8 cellular contexts compared by ENCODE assay signal in genomic region chr1:1402081-1402900, GRCh38. TPM values are rescaled to one million over a fixed set of nuclear protein-coding genes. Genes with fewer than 3 reads are reported as not detected.
DNase-seq lines count a peak whose midpoint lies in the region; ATAC-seq, FAIRE-seq and TF ChIP-seq lines count a peak whose summit lies in the region.

No MANE protein-coding gene starts in this region.

- no peak for TF ChIP-seq POLR2A in tibial nerve (IDR thresholded peaks at IDR 0.05)

- TF ChIP-seq CTCF in AG04450 (IDR thresholded peaks at IDR 0.05; ENCODE audit: low read depth, low read length) = peak; percentile 69
- peak; percentile 54 for TF ChIP-seq CTCF in hepatocyte (IDR thresholded peaks at IDR 0.05; ENCODE audit: poor library complexity)
- TF ChIP-seq CTCF in tibial nerve (IDR thresholded peaks at IDR 0.05) = no peak

- H3K9me3 Mint-ChIP-seq in activated naive CD4-positive, alpha-beta T cell treated with anti-CD3 and anti-CD28 coated beads for 36 hours = no peaks in the 10 kb centered on the region

- H3K36me3 ChIP-seq in hepatocyte (replicated peaks; ENCODE audit: insufficient read depth, low read depth) (no peaks in the 10 kb centered on the region), tibial nerve (peaks cover 0 to 69% (median 9%) of the 10 kb centered on the region in 3 donors)

- H3K79me2 ChIP-seq in hepatocyte = peaks cover 71% of the 10 kb centered on the region

- POLR2A ChIA-PET in AG04450 (lab: Yijun Ruan, JAX) = interaction anchor here (0.6 to 1.1 kb wide), 2 partner anchors 27 to 180 kb away, joined by 4 to 6 read pairs; no protein-coding TSS in a partner anchor

- H3K27me3 ChIP-seq in AG04450 (ENCODE audit: control insufficient read depth, insufficient read depth, low read length) (no peaks in the 10 kb centered on the region), hepatocyte (no peaks in the 10 kb centered on the region), tibial nerve (no peaks in the 10 kb centered on the region)

- H3K36me3 Mint-ChIP-seq in activated naive CD4-positive, alpha-beta T cell treated with anti-CD3 and anti-CD28 coated beads for 36 hours (ENCODE audit: low read depth) = peaks cover 64% of the 10 kb centered on the region

- DNase-seq in AG04450 (ENCODE audit: low read depth, low spot score) (peak; percentile 26), NCI-H345 (lab: John Stamatoyannopoulos, UW) (peak; percentile 16), hepatocyte (ENCODE audit: low spot score) (peak; percentile 69), COR-L47 (lab: John Stamatoyannopoulos, UW) (no peak), tibial nerve (ENCODE audit: low spot score in 2 of 2) (no peak)
- peak; percentile 55 for DNase-seq in activated naive CD4-positive, alpha-beta T cell treated with anti-CD3 and anti-CD28 coated beads for 36 hours

- intact Hi-C loops in activated naive CD4-positive, alpha-beta T cell treated with anti-CD3 and anti-CD28 coated beads for 36 hours (cut with micrococcal nuclease) = no loop called here

- WGBS in hepatocyte (ENCODE audit: low lambda C conversion rate, missing lambda C conversion rate) = 86% methylated on average over 20 of the region's 20 CpGs
- WGBS in tibial nerve, 2 donors = 73 to 76% methylated on average over 20 of the region's 20 CpGs

- H3K27ac ChIP-seq in AG04450 (ENCODE audit: low read depth, low read length) (no peak overlapping the region), hepatocyte (peak overlapping the region; percentile 33), tibial nerve (no peak overlapping the region)

- peaks cover 68% of the 10 kb centered on the region for H3K4me1 Mint-ChIP-seq in activated naive CD4-positive, alpha-beta T cell treated with anti-CD3 and anti-CD28 coated beads for 36 hours (ENCODE audit: low read depth)

- TF ChIP-seq EP300 in tibial nerve (IDR thresholded peaks at IDR 0.05) = no peak

- ATAC-seq in GM21515 (IDR thresholded peaks at IDR 0.05; ENCODE audit: unreplicated experiment) = no peak

- no peak overlapping the region for H3K4me3 ChIP-seq in AG04450 (ENCODE audit: low read depth, low read length)
- no peak overlapping the region for H3K4me3 ChIP-seq in hepatocyte
- no peak overlapping the region for H3K4me3 ChIP-seq in tibial nerve

- CTCF ChIA-PET in AG04450 (lab: Charles Lee) = interaction anchor here (0.9 to 1.4 kb wide), 4 partner anchors 11 to 211 kb away, joined by 4 to 5 read pairs (median 4); no protein-coding TSS in a partner anchor
- CTCF ChIA-PET in activated naive CD4-positive, alpha-beta T cell treated with anti-CD3 and anti-CD28 coated beads for 36 hours (lab: Charles Lee) = interaction anchor here (0.5 to 2.1 kb wide), 5 partner anchors 13 to 39 kb away, joined by 3 to 12 read pairs (median 4); no protein-coding TSS in a partner anchor

- no peak overlapping the region for H3K4me2 ChIP-seq in hepatocyte

- H3K9me3 ChIP-seq in AG04450 (ENCODE audit: control insufficient read depth, insufficient read depth, low read length) (no peaks in the 10 kb centered on the region; the same call in 1 of the 2 replicates), hepatocyte (ENCODE audit: low read depth) (no peaks in the 10 kb centered on the region), tibial nerve (no peaks in the 10 kb centered on the region)

- H3K4me1 ChIP-seq in hepatocyte (ENCODE audit: insufficient read depth) (peaks cover 34% of the 10 kb centered on the region), tibial nerve (peaks cover 4 to 75% (median 33%) of the 10 kb centered on the region in 4 donors)

- H4K20me1 ChIP-seq in hepatocyte (ENCODE audit: insufficient read depth, poor library complexity, severe bottlenecking) = no peaks in the 10 kb centered on the region

- H2AFZ ChIP-seq in hepatocyte = no peak overlapping the region

- H3K27ac Mint-ChIP-seq in activated naive CD4-positive, alpha-beta T cell treated with anti-CD3 and anti-CD28 coated beads for 36 hours = peak overlapping the region; percentile 71

- peak; percentile 72 for FAIRE-seq in G401.6 (lab: Jason Lieb, UNC)

- no peaks in the 10 kb centered on the region for H3K27me3 Mint-ChIP-seq in activated naive CD4-positive, alpha-beta T cell treated with anti-CD3 and anti-CD28 coated beads for 36 hours (ENCODE audit: low read depth)

- peak overlapping the region; percentile 27 for H3K4me3 Mint-ChIP-seq in activated naive CD4-positive, alpha-beta T cell treated with anti-CD3 and anti-CD28 coated beads for 36 hours

- no peaks in the 10 kb centered on the region for H3K9me2 ChIP-seq in hepatocyte (replicated peaks; ENCODE audit: insufficient read depth)

RNA-seq across cellular contexts. Expression of gene CCNL2, which starts 3.2 kb away (rescaled TPM):
- polyA plus RNA-seq in AG04450 (2011; rRNA removed) (169 and 181 TPM in 2 replicates), hepatocyte (284 and 364 TPM in 2 replicates)
- 49.4 and 57.8 TPM in 2 replicates for polyA minus RNA-seq in AG04450 (2011; rRNA and poly(A)+ RNA removed)
- 100 to 1,000 TPM in 1 of 2 experiments, 10 to 100 TPM in 1; 97.7 to 108 TPM for total RNA-seq in activated naive CD4-positive, alpha-beta T cell treated with anti-CD3 and anti-CD28 coated beads for 36 hours
- total RNA-seq in hepatocyte (151 and 166 TPM in 2 replicates), tibial nerve (100 to 1,000 TPM; 311 to 362 (median 339) TPM)

RNA-seq across cellular contexts. Expression of gene MRPL20, which starts 4.8 kb away (rescaled TPM):
- polyA plus RNA-seq in AG04450 (2011; rRNA removed) (131 and 140 TPM in 2 replicates), hepatocyte (176 and 193 TPM in 2 replicates)
- 58.6 and 62.5 TPM in 2 replicates for polyA minus RNA-seq in AG04450 (2011; rRNA and poly(A)+ RNA removed)
- 100 to 1,000 TPM; 103 to 107 TPM for total RNA-seq in activated naive CD4-positive, alpha-beta T cell treated with anti-CD3 and anti-CD28 coated beads for 36 hours
- total RNA-seq in hepatocyte (107 and 115 TPM in 2 replicates), tibial nerve (100 to 1,000 TPM in 3 of 4 donors, 10 to 100 TPM in 1; 84.9 to 165 (median 139) TPM)

RNA-seq across cellular contexts. Expression of gene ANKRD65, which starts 18.8 kb away (rescaled TPM):
- polyA plus RNA-seq in AG04450 (2011; rRNA removed) = 0.16 and 0.24 TPM in 2 replicates
- 0.18 TPM in 1 of 2 replicates, not detected in the other for polyA minus RNA-seq in AG04450 (2011; rRNA and poly(A)+ RNA removed)
- not detected for total RNA-seq in activated naive CD4-positive, alpha-beta T cell treated with anti-CD3 and anti-CD28 coated beads for 36 hours
- 2.1 and 6.5 TPM in 2 replicates for total RNA-seq in hepatocyte
- polyA plus RNA-seq in hepatocyte = 5.5 and 7.3 TPM in 2 replicates
- 10 to 100 TPM; 13.8 to 32.6 (median 19.4) TPM for total RNA-seq in tibial nerve

RNA-seq across cellular contexts. Expression of gene AURKAIP1, which starts 27.3 kb away (rescaled TPM):
- polyA plus RNA-seq in AG04450 (2011; rRNA removed) (54.3 and 71.2 TPM in 2 replicates), hepatocyte (238 and 246 TPM in 2 replicates)
- polyA minus RNA-seq in AG04450 (2011; rRNA and poly(A)+ RNA removed) = 17.7 and 23.9 TPM in 2 replicates
- 100 to 1,000 TPM; 108 TPM for total RNA-seq in activated naive CD4-positive, alpha-beta T cell treated with anti-CD3 and anti-CD28 coated beads for 36 hours
- total RNA-seq in hepatocyte (92.9 and 105 TPM in 2 replicates), tibial nerve (100 to 1,000 TPM in 3 of 4 donors, 10 to 100 TPM in 1; 63.9 to 128 (median 105) TPM)

RNA-seq across cellular contexts. Expression of gene VWA1, which starts 33.2 kb away (rescaled TPM):
- 3.9 and 5.3 TPM in 2 replicates for polyA plus RNA-seq in AG04450 (2011; rRNA removed)
- 0.46 and 0.52 TPM in 2 replicates for polyA minus RNA-seq in AG04450 (2011; rRNA and poly(A)+ RNA removed)
- total RNA-seq in activated naive CD4-positive, alpha-beta T cell treated with anti-CD3 and anti-CD28 coated beads for 36 hours = under 1 TPM; 0.72 to 0.74 TPM
- 37.7 and 38.1 TPM in 2 replicates for total RNA-seq in hepatocyte
- polyA plus RNA-seq in hepatocyte = 114 and 131 TPM in 2 replicates
- 100 to 1,000 TPM; 142 to 261 (median 161) TPM for total RNA-seq in tibial nerve

Comparison
In these comparisons a context has a peak if more than half of its experiments do, and no peak if none do; other contexts are left out.
1. DNase-seq: peak in AG04450 (single experiment), NCI-H345 (single experiment), activated naive CD4-positive, alpha-beta T cell treated with anti-CD3 and anti-CD28 coated beads for 36 hours (single experiment) and hepatocyte (single experiment); none in COR-L47 (single experiment) and tibial nerve (0 of 2).
2. CTCF ChIP-seq: peak in AG04450 (single experiment) and hepatocyte (single experiment); none in tibial nerve (0 of 5).